18 cellular contexts compared by ENCODE assay signal in genomic region chr3:47000198-47000815, GRCh38. TPM values are rescaled to one million over a fixed set of nuclear protein-coding genes. Genes with fewer than 3 reads are reported as not detected.
DNase-seq lines count a peak whose midpoint lies in the region; ATAC-seq and TF ChIP-seq lines count a peak whose summit lies in the region.
"Had no signal": no experiment of that assay in that cellular context is flagged by ENCODE, and none has a peak within 500 bp of the region (broad histone marks: within the 10 kb centered on the region; RNA-seq: fewer than 3 reads in every experiment).

No MANE protein-coding gene starts in this region.

- H3K36me3 ChIP-seq in RWPE2 (ENCODE audit: low read depth), result peaks cover 73% of the 10 kb centered on the region
- H3K36me3 ChIP-seq in OCI-LY7 (ENCODE audit: insufficient read depth, low read length), result peaks cover 77% of the 10 kb centered on the region

- H3K4me3 ChIP-seq in RWPE2 (ENCODE audit: severe bottlenecking) (no peak overlapping the region), OCI-LY7 (ENCODE audit: low read depth, low read length, poor library complexity, severe bottlenecking) (no peak overlapping the region)
- H3K4me3 ChIP-seq: dorsolateral prefrontal cortex, tibial artery had no signal

- no peaks in the 10 kb centered on the region for H4K20me1 ChIP-seq in OCI-LY7 (ENCODE audit: insufficient read depth, low read length)

- H2AFZ ChIP-seq in OCI-LY7 (ENCODE audit: low read length), result no peak overlapping the region

- intact Hi-C loops in OCI-LY7 (cut with micrococcal nuclease; ENCODE audit: unreplicated experiment), result no loop called here

- TF ChIP-seq CTCF in RWPE2 (IDR thresholded peaks at IDR 0.05; ENCODE audit: poor library complexity, severe bottlenecking), result no peak
- TF ChIP-seq CTCF in OCI-LY7 (conservative IDR thresholded peaks at IDR 0.05; ENCODE audit: low read length), result no peak

- H3K79me2 ChIP-seq in OCI-LY7 (ENCODE audit: insufficient read depth, low read depth, low read length), result no peaks in the 10 kb centered on the region

- H3K4me1 ChIP-seq in RWPE2 (ENCODE audit: insufficient read depth, poor library complexity, severe bottlenecking) (peaks cover 7% of the 10 kb centered on the region), OCI-LY7 (ENCODE audit: insufficient read depth, low read length, poor library complexity, severe bottlenecking) (no peaks in the 10 kb centered on the region)
- H3K4me1 ChIP-seq: tibial artery had no signal

- POLR2A ChIA-PET in OCI-LY7 (lab: Charles Lee), result no interaction called here

- no peaks in the 10 kb centered on the region for H3K27me3 ChIP-seq in RWPE2 (ENCODE audit: insufficient read depth, poor library complexity, severe bottlenecking)
- H3K27me3 ChIP-seq: dorsolateral prefrontal cortex, tibial artery had no signal

- no TSS peak for BruUV-seq in OCI-LY7 (replicated peaks; lab: Mats Ljungman, UMichigan)

- CTCF ChIA-PET in OCI-LY7 (lab: Charles Lee; ENCODE audit: unreplicated experiment), result interaction anchor here (1.0 kb wide), 1 partner anchor 74 kb away, joined by 3 read pairs; no protein-coding TSS in a partner anchor

- no peak overlapping the region for H3K27ac ChIP-seq in RWPE2 (ENCODE audit: poor library complexity, severe bottlenecking)
- H3K27ac ChIP-seq in OCI-LY7 (ENCODE audit: low read depth, low read length, poor library complexity, severe bottlenecking), result no peak overlapping the region
- H3K27ac ChIP-seq: dorsolateral prefrontal cortex, KMS-11, tibial artery had no signal

- no peak overlapping the region for H3K4me2 ChIP-seq in OCI-LY7 (ENCODE audit: low read length)
- H3K4me2 ChIP-seq: KMS-11 had no signal

- H3K9me2 ChIP-seq in OCI-LY7 (ENCODE audit: insufficient read depth, low read length), result no peaks in the 10 kb centered on the region

- no peak for ATAC-seq in RWPE2 (ENCODE audit: low read depth)
- ATAC-seq in HG02623 (IDR thresholded peaks at IDR 0.05; ENCODE audit: unreplicated experiment), result no peak
- ATAC-seq in HG02870 (IDR thresholded peaks at IDR 0.05; ENCODE audit: unreplicated experiment), result no peak
- ATAC-seq in HG02981 (IDR thresholded peaks at IDR 0.05; ENCODE audit: unreplicated experiment), result no peak

- H3K9me3 ChIP-seq in RWPE2 (ENCODE audit: severe bottlenecking) (no peaks in the 10 kb centered on the region), OCI-LY7 (ENCODE audit: low read length) (no peaks in the 10 kb centered on the region)
- H3K9me3 ChIP-seq: tibial artery had no signal

- DNase-seq in 8988T (peak; percentile 78), EH (ENCODE audit: low read depth) (peak; percentile 68), RWPE2 (ENCODE audit: low spot score) (peak; percentile 50), kidney tubule cell (ENCODE audit: low spot score) (peak; percentile 68), OCI-LY7 (ENCODE audit: low spot score) (no peak)
- DNase-seq: activated CD4-positive, alpha-beta T cell treated with anti-CD3 and anti-CD28 coated beads, Interleukin-2, amount 50 U/mL, for 1 hour; activated effector memory CD4-positive, alpha-beta T cell treated with Interleukin-2 at 50 U/mL for 16 hours; C1 segment of cervical spinal cord; NCI-H2029 treated with DMSO at 0.1 percent for 48 hours; NCI-H526 treated with DMSO at 0.1 percent for 48 hours; RPMI8226; T-helper 9 cell; tibial artery had no signal

RNA-seq across cellular contexts. Expression of gene NBEAL2, which starts 20.8 kb away (rescaled TPM):
- 53.3 and 74.9 TPM in 2 replicates for total RNA-seq in OCI-LY7 (2014; rRNA removed; shearing (Covaris generic))
- 129 and 149 TPM in 2 replicates for total RNA-seq in OCI-LY7 (2022)

RNA-seq across cellular contexts. Expression of gene CCDC12, which starts 23.8 kb away (rescaled TPM):
- 74.9 and 102 TPM in 2 replicates for total RNA-seq in OCI-LY7 (2014; rRNA removed; shearing (Covaris generic))
- total RNA-seq in OCI-LY7 (2022), result 107 and 116 TPM in 2 replicates
